17 cellular contexts compared by ENCODE assay signal in the genomic region with DNA sequence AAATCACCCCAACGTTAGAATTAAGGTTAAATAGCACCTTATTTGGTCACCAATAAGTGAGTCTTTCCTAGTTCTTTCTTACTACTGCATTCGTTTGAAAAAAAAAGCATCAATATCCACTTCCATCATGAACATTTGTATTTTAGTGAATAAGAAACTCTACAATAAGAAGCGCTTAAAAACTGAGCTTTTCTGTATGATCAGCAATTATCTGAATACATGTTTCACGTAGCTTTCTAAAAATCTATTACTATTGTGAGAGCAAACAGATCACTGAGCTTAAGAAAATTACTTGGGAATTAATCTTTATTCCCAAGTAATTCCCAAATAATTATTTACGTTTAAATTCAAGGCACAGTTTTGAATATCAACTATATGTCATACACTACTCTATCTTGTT. TPM values are rescaled to one million over a fixed set of nuclear protein-coding genes. Genes with fewer than 3 reads are reported as not detected.
DNase-seq lines count a peak whose midpoint lies in the region; ATAC-seq, FAIRE-seq and TF ChIP-seq lines count a peak whose summit lies in the region.
"Had no signal": no experiment of that assay in that cellular context is flagged by ENCODE, and none has a peak within 500 bp of the region (broad histone marks: within the 10 kb centered on the region; RNA-seq: fewer than 3 reads in every experiment).

No MANE protein-coding gene starts in this region.

- TF ChIP-seq RAD21 in HepG2 (CRISPR knock-in tag; IDR thresholded peaks at IDR 0.05), result no peak

- in situ Hi-C loops in HepG2 (cut with HindIII; ENCODE audit: extremely low pct_ligation_motif_present, low pct_unique_long_range_greater_than_20kb), result no loop called here

- H3K27ac ChIP-seq in HepG2 (ENCODE audit: extremely low read length, insufficient read depth, low read length) (no peak overlapping the region), right lobe of liver (no peak overlapping the region), SK-N-MC (peak overlapping the region; percentile 59)
- H3K27ac ChIP-seq: 22Rv1; BLaER1 treated with 17β-estradiol and CSF1 and Interleukin-3, amounts not matched to agents 10 nM and 100 nM had no signal

- peaks cover 31% of the 10 kb centered on the region for H3K36me3 Mint-ChIP-seq in memory B cell

- CTCF ChIA-PET in HepG2 (lab: Yijun Ruan, JAX; ENCODE audit: low intra/inter-chr PET ratio, low total read pairs), result interaction anchor here (1.4 to 2.3 kb wide), 2 partner anchors 45 to 219 kb away, joined by 5 to 7 read pairs; no protein-coding TSS in a partner anchor

- peaks cover 3% of the 10 kb centered on the region for H3K9me3 Mint-ChIP-seq in memory B cell

- no peaks in the 10 kb centered on the region for H3K27me3 Mint-ChIP-seq in memory B cell
- H3K27me3 Mint-ChIP-seq: B cell; CD8-positive, alpha-beta memory T cell had no signal

- H4K20me1 ChIP-seq in HepG2 (ENCODE audit: insufficient read depth, low read length), result no peaks in the 10 kb centered on the region
- H4K20me1 ChIP-seq: BLaER1 treated with 17β-estradiol and CSF1 and Interleukin-3, amounts not matched to agents 10 nM and 100 nM had no signal

- TF ChIP-seq CTCF in HepG2 (CRISPR knock-in tag; IDR thresholded peaks at IDR 0.05), result no peak
- no peak for TF ChIP-seq CTCF in right lobe of liver (IDR thresholded peaks at IDR 0.05)

- no peaks in the 10 kb centered on the region for H3K79me2 ChIP-seq in HepG2 (ENCODE audit: insufficient read depth, low read length)

- BruUV-seq in HepG2 (replicated peaks; lab: Mats Ljungman, UMichigan), result no TSS peak

- H3K27ac Mint-ChIP-seq in memory B cell, result peak overlapping the region; percentile 11
- H3K27ac Mint-ChIP-seq: B cell, GM23338, HFFc6 had no signal

- intact Hi-C loops in HepG2 (cut with micrococcal nuclease; ENCODE audit: unreplicated experiment), result loop anchor here (1.0 kb wide), 2 partner anchors 195 to 218 kb away; no protein-coding TSS in a partner anchor
- intact Hi-C loops in right lobe of liver (cut with DNase I), result no loop called here

- DNase-seq in HepG2 (ENCODE audit: low spot score) (no peak), right lobe of liver (no peak), SK-N-MC (ENCODE audit: low read depth, low spot score) (no peak), memory B cell (ENCODE audit: low spot score in 2 of 2) (no peak), NCI-H1694 (lab: John Stamatoyannopoulos, UW) (no peak), DMS 273 treated with DMSO at 0.1 percent for 48 hours (lab: John Stamatoyannopoulos, UW) (no peak)
- no peak for DNase-seq in activated effector memory CD4-positive, alpha-beta T cell treated with anti-CD3 and anti-CD28 coated beads, Interleukin-2, amount 50 U/mL, for 16 hours
- DNase-seq: CD8-positive, alpha-beta memory T cell; HFFc6 had no signal

- H3K36me3 ChIP-seq in HepG2 (replicated peaks in 1 of 2; ENCODE audit: control insufficient read depth in 1 of 2, insufficient read depth in 2 of 2, low read length in 2 of 2) (no peaks in the 10 kb centered on the region), right lobe of liver (no peaks in the 10 kb centered on the region), SK-N-MC (ENCODE audit: insufficient read depth, low read length) (peaks cover 37% of the 10 kb centered on the region)

- no peak for ATAC-seq in HepG2
- ATAC-seq in right lobe of liver, result no peak
- ATAC-seq in memory B cell (ENCODE audit: low read depth), result no peak
- ATAC-seq in HG02763 (IDR thresholded peaks at IDR 0.05; ENCODE audit: unreplicated experiment), result no peak
- ATAC-seq: GM23338 had no signal

- H3K27me3 ChIP-seq in HepG2 (ENCODE audit: control insufficient read depth in 1 of 2, insufficient read depth in 2 of 2, low read length in 2 of 2), result no peaks in the 10 kb centered on the region
- H3K27me3 ChIP-seq in right lobe of liver, result no peaks in the 10 kb centered on the region
- H3K27me3 ChIP-seq: BLaER1 treated with 17β-estradiol and CSF1 and Interleukin-3, amounts not matched to agents 10 nM and 100 nM had no signal

- H3K9me3 ChIP-seq in HepG2 (ENCODE audit: low read length), result no peaks in the 10 kb centered on the region
- H3K9me3 ChIP-seq in right lobe of liver, result no peaks in the 10 kb centered on the region
- peaks cover 7% of the 10 kb centered on the region; the same call in 1 of the 2 replicates for H3K9me3 ChIP-seq in SK-N-MC (ENCODE audit: low read depth, low read length)

- no peak for FAIRE-seq in HepG2 (lab: Jason Lieb, UNC)
- FAIRE-seq: GM12892, GM18507, H54 had no signal

- TF ChIP-seq EP300 in HepG2 (IDR thresholded peaks at IDR 0.05; ENCODE audit: low read depth in 2 of 2, low read length in 2 of 2) (no peak), HepG2 (CRISPR knock-in tag; IDR thresholded peaks at IDR 0.05; ENCODE audit: borderline replicate concordance) (no peak)

- TF ChIP-seq POLR2A in HepG2 (IDR thresholded peaks at IDR 0.05; ENCODE audit: insufficient read depth in 1 of 2, low read depth in 2 of 2, low read length in 2 of 2), result no peak
- no peak for TF ChIP-seq POLR2A in right lobe of liver (IDR thresholded peaks at IDR 0.05)

- H3K4me1 Mint-ChIP-seq in memory B cell, result no peaks in the 10 kb centered on the region
- H3K4me1 Mint-ChIP-seq: B cell had no signal

- 93% methylated on average over 5 of the region's 5 CpGs for WGBS in HepG2 (ENCODE audit: low lambda C conversion rate)
- 81% methylated on average over 5 of the region's 5 CpGs for WGBS in right lobe of liver (ENCODE audit: insufficient coverage, low coverage, low lambda C conversion rate, missing lambda C conversion rate)

- H3K9ac ChIP-seq in HepG2 (ENCODE audit: insufficient read depth, low read depth, low read length) (no peak overlapping the region), SK-N-MC (ENCODE audit: insufficient read length) (peak overlapping the region; percentile 9)
- H3K9ac ChIP-seq: BLaER1 treated with 17β-estradiol and CSF1 and Interleukin-3, amounts not matched to agents 10 nM and 100 nM had no signal

- no peak overlapping the region for H3K4me3 ChIP-seq in HepG2 (replicated peaks in 1 of 3; ENCODE audit: insufficient read depth in 1 of 3, low read depth in 2 of 3, low read length in 3 of 3)
- no peak overlapping the region for H3K4me3 ChIP-seq in right lobe of liver
- H3K4me3 ChIP-seq in SK-N-MC, result no peak overlapping the region
- H3K4me3 ChIP-seq: BLaER1 treated with 17β-estradiol and CSF1 and Interleukin-3, amounts not matched to agents 10 nM and 100 nM; GM23338 had no signal

- H3K4me2 ChIP-seq in HepG2 (ENCODE audit: low read depth, low read length), result no peak overlapping the region
- H3K4me2 ChIP-seq: BLaER1 treated with 17β-estradiol and CSF1 and Interleukin-3, amounts not matched to agents 10 nM and 100 nM; GM23338 had no signal

- no peak overlapping the region for H3K4me3 Mint-ChIP-seq in memory B cell
- H3K4me3 Mint-ChIP-seq: B cell; CD8-positive, alpha-beta memory T cell; GM23338; HFFc6 had no signal

- H3K4me1 ChIP-seq in HepG2 (ENCODE audit: insufficient read depth, low read length) (no peaks in the 10 kb centered on the region), right lobe of liver (no peaks in the 10 kb centered on the region)
- H3K4me1 ChIP-seq: BLaER1 treated with 17β-estradiol and CSF1 and Interleukin-3, amounts not matched to agents 10 nM and 100 nM had no signal

- no peak overlapping the region for H2AFZ ChIP-seq in HepG2 (ENCODE audit: low read length)
- H2AFZ ChIP-seq: GM23338 had no signal

- POLR2A ChIA-PET in HepG2 (lab: Yijun Ruan, JAX), result interaction anchor here (0.8 kb wide), 1 partner anchor 32 kb away, joined by 3 read pairs; the partner anchor contains the start of gene ZDHHC21

TF ChIP-seq in HepG2, 621 proteins besides CTCF, POLR2A, EP300 and RAD21:
- TF ChIP-seq ZNF451 (CRISPR knock-in tag; IDR thresholded peaks at IDR 0.05) (no peak), MAFK (conservative IDR thresholded peaks at IDR 0.05 in 1 of 2, IDR thresholded peaks at IDR 0.05 in 1 of 2; ENCODE audit: low read length in 2 of 2) (peak; percentile 68 to 80), MAFF (IDR thresholded peaks at IDR 0.05; ENCODE audit: low read depth, low read length) (peak; percentile 73)

RNA-seq across cellular contexts. Expression of gene ZDHHC21, which starts 32.5 kb away (rescaled TPM):
- total RNA-seq in HepG2 (2016; rRNA removed; fragmentation: Illumina TruSeq; extraction: Trizol) (2.9 and 3.7 TPM in 2 replicates), right lobe of liver (1 to 10 TPM; 2.7 to 5.3 (median 4.5) TPM)
- total RNA-seq in HepG2 (2016; cell fraction: cytosol; rRNA removed; fragmentation: Illumina TruSeq; extraction: Trizol; ENCODE audit: low read depth), result 2.6 and 3.0 TPM in 2 replicates
- total RNA-seq in HepG2 (2016; cell fraction: insoluble cytoplasmic fraction; rRNA removed; fragmentation: Illumina TruSeq; extraction: Trizol), result 3.3 and 3.8 TPM in 2 replicates
- total RNA-seq in HepG2 (2016; cell fraction: membrane; rRNA removed; fragmentation: Illumina TruSeq; extraction: Trizol), result 2.2 and 2.9 TPM in 2 replicates
- total RNA-seq in HepG2 (2016; cell fraction: nucleus; rRNA removed; fragmentation: Illumina TruSeq; extraction: Trizol), result 13.9 and 14.9 TPM in 2 replicates
- polyA plus RNA-seq in HepG2 (2011; rRNA removed), result 2.4 TPM in 2 replicates
- polyA plus RNA-seq in HepG2 (2011; cell fraction: cytosol; rRNA removed), result 0.59 and 0.92 TPM in 2 replicates
- polyA plus RNA-seq in HepG2 (2011; cell fraction: nucleus; rRNA removed), result 3.4 and 4.6 TPM in 2 replicates
- polyA plus RNA-seq in HepG2 (2012), result 2.1 and 2.2 TPM in 2 replicates
- 0.35 and 0.69 TPM in 2 replicates for polyA plus RNA-seq in HepG2 (2016; cell fraction: cytosol; fragmentation: Illumina TruSeq; extraction: Trizol; ENCODE audit: low read depth)
- polyA plus RNA-seq in HepG2 (2016; cell fraction: insoluble cytoplasmic fraction; fragmentation: Illumina TruSeq; extraction: Trizol; ENCODE audit: low read depth), result 2.5 and 2.6 TPM in 2 replicates
- 0.97 and 1.6 TPM in 2 replicates for polyA plus RNA-seq in HepG2 (2016; cell fraction: membrane; fragmentation: Illumina TruSeq; extraction: Trizol; ENCODE audit: low read depth)
- 9.0 and 10.1 TPM in 2 replicates for polyA plus RNA-seq in HepG2 (2016; cell fraction: nucleus; fragmentation: Illumina TruSeq; extraction: Trizol; ENCODE audit: insufficient read depth, low read depth)
- 0.14 and 2.7 TPM in 2 replicates for polyA minus RNA-seq in HepG2 (2011; rRNA and poly(A)+ RNA removed; ENCODE audit: low replicate concordance)
- polyA minus RNA-seq in HepG2 (2011; cell fraction: cytosol; rRNA and poly(A)+ RNA removed), result 1.5 and 2.3 TPM in 2 replicates
- polyA minus RNA-seq in HepG2 (2011; cell fraction: nucleus; rRNA and poly(A)+ RNA removed), result 26.1 and 27.0 TPM in 2 replicates
